ENCODE assay signal across 28 cellular contexts in the genomic region with DNA sequence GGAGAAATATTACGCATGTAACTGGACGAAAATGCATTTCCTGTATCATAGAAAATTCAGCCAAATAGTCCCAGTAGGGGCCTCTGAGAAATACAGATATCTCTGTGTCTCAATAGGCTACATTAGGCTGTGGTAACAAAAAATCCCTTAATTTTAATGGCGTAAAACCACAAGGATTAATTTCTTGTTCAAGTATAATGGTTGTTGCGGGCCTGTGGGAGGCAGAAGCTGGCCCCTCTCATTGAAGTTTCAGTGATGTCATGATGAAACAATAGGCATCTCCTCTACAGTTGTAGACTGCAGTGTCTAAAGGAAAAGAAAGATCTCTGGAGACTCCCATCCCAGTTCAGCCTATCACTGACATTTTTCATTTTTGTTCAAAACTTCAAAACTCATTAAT. TPM values are rescaled to one million over a fixed set of nuclear protein-coding genes. Genes with fewer than 3 reads are reported as not detected.
DNase-seq lines count a peak whose midpoint lies in the region; ATAC-seq and TF ChIP-seq lines count a peak whose summit lies in the region.
"Had no signal": no experiment of that assay in that cellular context is flagged by ENCODE, and none has a peak within 500 bp of the region (broad histone marks: within the 10 kb centered on the region; RNA-seq: fewer than 3 reads in every experiment).

No MANE protein-coding gene starts in this region.

- H2AFZ ChIP-seq in SK-N-SH (ENCODE audit: low read depth), result no peak overlapping the region
- H2AFZ ChIP-seq in smooth muscle cell (ENCODE audit: low read depth), result peak overlapping the region; percentile 14

- no peaks in the 10 kb centered on the region for H3K9me3 ChIP-seq in SK-N-SH
- H3K9me3 ChIP-seq in SJCRH30 (replicated peaks), result no peaks in the 10 kb centered on the region
- no peaks in the 10 kb centered on the region for H3K9me3 ChIP-seq in smooth muscle cell (replicated peaks; ENCODE audit: low read depth)
- H3K9me3 ChIP-seq: A549, BE2C, BLaER1 had no signal

- no peaks in the 10 kb centered on the region for H3K9me2 ChIP-seq in SK-N-SH

- H3K9ac ChIP-seq in SK-N-SH, result no peak overlapping the region
- H3K9ac ChIP-seq in smooth muscle cell (ENCODE audit: low read depth), result no peak overlapping the region
- H3K9ac ChIP-seq: BLaER1 had no signal

- 83% methylated on average over 4 of the region's 4 CpGs for WGBS in SK-N-SH (ENCODE audit: low lambda C conversion rate)
- WGBS in smooth muscle cell (ENCODE audit: low lambda C conversion rate), result 77% methylated on average over 4 of the region's 4 CpGs

- H3K27ac ChIP-seq in SK-N-SH (ENCODE audit: low read depth in 2 of 2, low read length in 1 of 2), result no peak overlapping the region; a peak in 1 of 4 replicates
- peak overlapping the region; percentile 62 for H3K27ac ChIP-seq in SJCRH30
- H3K27ac ChIP-seq in smooth muscle cell (ENCODE audit: low read depth), result peak overlapping the region; percentile 49
- H3K27ac ChIP-seq: 22Rv1, A549, BLaER1 had no signal

- H3K4me2 ChIP-seq in SK-N-SH (no peak overlapping the region), smooth muscle cell (peak overlapping the region; percentile 49)
- H3K4me2 ChIP-seq: A549, BLaER1 had no signal

- peaks cover 24% of the 10 kb centered on the region for H4K20me1 ChIP-seq in SK-N-SH (ENCODE audit: insufficient read depth)
- no peaks in the 10 kb centered on the region for H4K20me1 ChIP-seq in smooth muscle cell (ENCODE audit: low read depth)
- H4K20me1 ChIP-seq: BLaER1 had no signal

- POLR2A ChIA-PET in SK-N-SH (lab: Yijun Ruan, JAX), result no interaction called here

- H3K4me1 ChIP-seq in SK-N-SH (ENCODE audit: control insufficient read depth in 1 of 2, insufficient read depth in 2 of 2, low read depth in 1 of 2, low read length in 1 of 2), result peaks cover 6 to 29% of the 10 kb centered on the region in 2 experiments; a peak in 3 of 4 replicates
- H3K4me1 ChIP-seq in SJCRH30, result peaks cover 12% of the 10 kb centered on the region
- peaks cover 13% of the 10 kb centered on the region for H3K4me1 ChIP-seq in smooth muscle cell (ENCODE audit: low read depth)
- H3K4me1 ChIP-seq: A549, BE2C, BLaER1 had no signal

- H3K79me2 ChIP-seq in SK-N-SH (ENCODE audit: insufficient read depth) (peaks cover 93% of the 10 kb centered on the region), smooth muscle cell (ENCODE audit: low read depth) (peaks cover 78% of the 10 kb centered on the region)

- TF ChIP-seq CTCF in SK-N-SH (IDR thresholded peaks at IDR 0.05) (no peak), smooth muscle cell (IDR thresholded peaks at IDR 0.05; ENCODE audit: borderline replicate concordance, insufficient read depth, poor library complexity, severe bottlenecking) (no peak)

- TF ChIP-seq RAD21 in SK-N-SH (IDR thresholded peaks at IDR 0.05; ENCODE audit: low read length), result no peak

- TF ChIP-seq EP300 in SK-N-SH (IDR thresholded peaks at IDR 0.05; ENCODE audit: borderline replicate concordance in 1 of 2, low read depth in 1 of 2, low read length in 1 of 2), result no peak

- H3K27me3 ChIP-seq in SK-N-SH (ENCODE audit: insufficient read depth), result no peaks in the 10 kb centered on the region
- no peaks in the 10 kb centered on the region for H3K27me3 ChIP-seq in SJCRH30
- no peaks in the 10 kb centered on the region for H3K27me3 ChIP-seq in smooth muscle cell (ENCODE audit: low read depth)
- H3K27me3 ChIP-seq: BE2C, BLaER1 had no signal

- H3K4me3 ChIP-seq in SK-N-SH (ENCODE audit: low read depth in 2 of 2, low read length in 1 of 2) (no peak overlapping the region), SJCRH30 (peak overlapping the region; percentile 11), smooth muscle cell (no peak overlapping the region)
- H3K4me3 ChIP-seq: A549, BLaER1, GM12878 had no signal

- CTCF ChIA-PET in SK-N-SH (lab: Yijun Ruan, JAX), result no interaction called here

- no peak for DNase-seq in SK-N-SH
- peak in 1 of 2 experiments; percentile 65 for DNase-seq in SJCRH30
- no peak for DNase-seq in smooth muscle cell (lab: John Stamatoyannopoulos, UW; ENCODE audit: unreplicated experiment)
- DNase-seq: ACHN; BE2C; C1 segment of cervical spinal cord; CD4-positive, alpha-beta memory T cell; CD4-positive, CD25-positive, alpha-beta regulatory T cell; CD8-positive, alpha-beta memory T cell; COR-L47; DMS 273 treated with DMSO at 0.1 percent for 48 hours; DMS153; DMS53; DMS79; DND-41; EL; GDM1 had no signal

- ATAC-seq in SK-N-SH treated with all-trans-retinoic acid at 6 μM for 48 hours (peak; percentile 17; the same call in 1 of the 3 replicates), HG02840 (IDR thresholded peaks at IDR 0.05; ENCODE audit: low FRiP score, unreplicated experiment) (no peak), HG02678 (IDR thresholded peaks at IDR 0.05; ENCODE audit: unreplicated experiment) (no peak)
- ATAC-seq: A549, GM12878 had no signal

- H3F3A ChIP-seq in SK-N-SH (replicated peaks; ENCODE audit: insufficient read depth), result no peaks in the 10 kb centered on the region
- peaks cover 4% of the 10 kb centered on the region for H3F3A ChIP-seq in smooth muscle cell (ENCODE audit: low read depth)

- H3K36me3 ChIP-seq in SK-N-SH (replicated peaks in 1 of 2; ENCODE audit: control insufficient read depth in 1 of 2, insufficient read depth in 2 of 2, low read length in 1 of 2) (no peaks in the 10 kb centered on the region), SJCRH30 (no peaks in the 10 kb centered on the region), smooth muscle cell (ENCODE audit: low read depth) (no peaks in the 10 kb centered on the region)
- H3K36me3 ChIP-seq: BE2C, BLaER1 had no signal

TF ChIP-seq in SK-N-SH treated with all-trans-retinoic acid at 6 μM for 48 hours, 23 proteins besides CTCF, POLR2A, EP300 and RAD21:
- no peak for TF ChIP-seq SNAI2 (CRISPR knock-in tag; IDR thresholded peaks at IDR 0.05)
- TF ChIP-seq ESRRG (CRISPR knock-in tag; IDR thresholded peaks at IDR 0.05), result no peak
- no peak for TF ChIP-seq PPARA (CRISPR knock-in tag; IDR thresholded peaks at IDR 0.05; ENCODE audit: borderline replicate concordance)
- TF ChIP-seq ZFP3 (CRISPR knock-in tag; IDR thresholded peaks at IDR 0.05), result no peak
- no peak for TF ChIP-seq CSDC2 (CRISPR knock-in tag; IDR thresholded peaks at IDR 0.05)

TF ChIP-seq in SK-N-SH, 30 proteins besides CTCF, POLR2A, EP300 and RAD21:
- TF ChIP-seq MEF2A (IDR thresholded peaks at IDR 0.05; ENCODE audit: borderline replicate concordance, low read depth) (no peak), RCOR1 (IDR thresholded peaks at IDR 0.05; ENCODE audit: low read length) (no peak), CHD2 (IDR thresholded peaks at IDR 0.05; ENCODE audit: low read length, partially characterized antibody) (no peak), SIN3A (IDR thresholded peaks at IDR 0.05; ENCODE audit: borderline replicate concordance, low read depth, low read length) (no peak), ELF1 (IDR thresholded peaks at IDR 0.05) (no peak)
- TF ChIP-seq, protein P1, sequence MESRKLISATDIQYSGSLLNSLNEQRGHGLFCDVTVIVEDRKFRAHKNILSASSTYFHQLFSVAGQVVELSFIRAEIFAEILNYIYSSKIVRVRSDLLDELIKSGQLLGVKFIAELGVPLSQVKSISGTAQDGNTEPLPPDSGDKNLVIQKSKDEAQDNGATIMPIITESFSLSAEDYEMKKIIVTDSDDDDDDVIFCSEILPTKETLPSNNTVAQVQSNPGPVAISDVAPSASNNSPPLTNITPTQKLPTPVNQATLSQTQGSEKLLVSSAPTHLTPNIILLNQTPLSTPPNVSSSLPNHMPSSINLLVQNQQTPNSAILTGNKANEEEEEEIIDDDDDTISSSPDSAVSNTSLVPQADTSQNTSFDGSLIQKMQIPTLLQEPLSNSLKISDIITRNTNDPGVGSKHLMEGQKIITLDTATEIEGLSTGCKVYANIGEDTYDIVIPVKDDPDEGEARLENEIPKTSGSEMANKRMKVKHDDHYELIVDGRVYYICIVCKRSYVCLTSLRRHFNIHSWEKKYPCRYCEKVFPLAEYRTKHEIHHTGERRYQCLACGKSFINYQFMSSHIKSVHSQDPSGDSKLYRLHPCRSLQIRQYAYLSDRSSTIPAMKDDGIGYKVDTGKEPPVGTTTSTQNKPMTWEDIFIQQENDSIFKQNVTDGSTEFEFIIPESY (IDR thresholded peaks at IDR 0.05; ENCODE audit: borderline replicate concordance, low read depth), result no peak

RNA-seq across cellular contexts. Expression of a gene that starts 14.5 kb away (rescaled TPM):
- polyA plus RNA-seq in SK-N-SH (2012; rRNA removed), result 4.3 and 7.6 TPM in 2 replicates
- polyA plus RNA-seq in SK-N-SH (2012; cell fraction: cytosol; rRNA removed), result 5.5 and 5.6 TPM in 2 replicates
- polyA plus RNA-seq in SK-N-SH (2012; cell fraction: nucleus; rRNA removed), result 6.4 and 13.5 TPM in 2 replicates
- 4.1 and 5.5 TPM in 2 replicates for total RNA-seq in SJCRH30 (2014; rRNA removed; shearing (Covaris generic))
- total RNA-seq in smooth muscle cell, result 11.2 and 15.9 TPM in 2 replicates
- 7.6 and 9.6 TPM in 2 replicates for polyA plus RNA-seq in smooth muscle cell
- total RNA-seq: CD4-positive, alpha-beta memory T cell; CD4-positive, CD25-positive, alpha-beta regulatory T cell; CD8-positive, alpha-beta memory T cell; Daoy; G401; GM12878 had no signal
- polyA plus RNA-seq: AG04450; CD14-positive monocyte; CD4-positive, alpha-beta memory T cell; CD4-positive, CD25-positive, alpha-beta regulatory T cell; CD8-positive, alpha-beta memory T cell had no signal

Comparison
In these comparisons a context has a peak if more than half of its experiments do, and no peak if none do; other contexts are left out.
1. H3K27ac ChIP-seq: peak in SJCRH30 (single experiment) and smooth muscle cell (single experiment); none in SK-N-SH (0 of 2).